ENCODE assay signal across 10 cellular contexts in genomic region chr13:110683203-110683883, GRCh38. TPM values are rescaled to one million over a fixed set of nuclear protein-coding genes. Genes with fewer than 3 reads are reported as not detected.
A peak's percentile ranks its signal among the peaks of the same experiment; 100 is the strongest.
DNase-seq lines count a peak whose midpoint lies in the region; ATAC-seq and TF ChIP-seq lines count a peak whose summit lies in the region.
"Had no signal": no experiment of that assay in that cellular context is flagged by ENCODE, and none has a peak within 500 bp of the region (broad histone marks: within the 10 kb centered on the region; RNA-seq: fewer than 3 reads in every experiment).

No MANE protein-coding gene starts in this region.

- no peaks in the 10 kb centered on the region for H3K9me2 ChIP-seq in SU-DHL-6 (replicated peaks; ENCODE audit: insufficient read depth, low read length)

- peaks cover 8% of the 10 kb centered on the region for H3K4me1 Mint-ChIP-seq in stimulated activated naive CD8-positive, alpha-beta T cell treated with anti-CD3 and anti-CD28 coated beads, Interleukin-15, amount 100 ng/mL, for 72 hours
- H3K4me1 Mint-ChIP-seq in stimulated activated naive B cell treated with anti-CD40 and anti-IgM and Interleukin-4, amounts not matched to agents 10 μg/mL and 1 μg/mL and 100 μg/mL, for 72 hours: peaks cover 14 to 18% of the 10 kb centered on the region in 2 donors

- no peak overlapping the region for H3K4me3 ChIP-seq in SU-DHL-6 (ENCODE audit: insufficient read depth, low read length, poor library complexity, severe bottlenecking)
- no peak overlapping the region for H3K4me3 ChIP-seq in upper lobe of right lung
- H3K4me3 ChIP-seq: SJCRH30, tibial artery had no signal

- H3K9ac ChIP-seq in SU-DHL-6 (ENCODE audit: low read length): no peak overlapping the region

- H3F3A ChIP-seq in SU-DHL-6 (ENCODE audit: insufficient read depth): 0 out of 2 replicates have a peak, but pooled peaks cover 17% of the 10 kb centered on the region

- H3K27ac ChIP-seq in SU-DHL-6 (ENCODE audit: low read depth, low read length) (no peak overlapping the region), upper lobe of right lung (no peak overlapping the region)
- H3K27ac ChIP-seq: SJCRH30 had no signal

- H3K79me2 ChIP-seq in SU-DHL-6 (ENCODE audit: insufficient read depth, low read length): no peaks in the 10 kb centered on the region

- no peaks in the 10 kb centered on the region for H3K4me1 ChIP-seq in upper lobe of right lung
- H3K4me1 ChIP-seq: SJCRH30 had no signal

- TF ChIP-seq CTCF in SU-DHL-6 (IDR thresholded peaks at IDR 0.05; ENCODE audit: insufficient read depth, low read length, poor library complexity, severe bottlenecking) (peak; percentile 41), upper lobe of right lung (IDR thresholded peaks at IDR 0.05) (peak; percentile 24)

- peak; percentile 65 for ATAC-seq in stimulated activated naive CD8-positive, alpha-beta T cell treated with anti-CD3 and anti-CD28 coated beads, Interleukin-15, amount 100 ng/mL, for 72 hours
- ATAC-seq in stimulated activated naive CD8-positive, alpha-beta T cell treated with anti-CD3 and anti-CD28 coated beads, Interleukin-15, Interleukin-2, amounts not matched to agents 100 U/mL and 50 U/mL, for 24 hours: no peak
- peak; percentile 46 for ATAC-seq in upper lobe of right lung
- no peak for ATAC-seq in GM19452 (IDR thresholded peaks at IDR 0.05; ENCODE audit: unreplicated experiment)
- ATAC-seq in GM21447 (IDR thresholded peaks at IDR 0.05; ENCODE audit: unreplicated experiment): no peak
- no peak for ATAC-seq in stimulated activated naive B cell treated with anti-CD40 and anti-IgM and Interleukin-4, amounts not matched to agents 10 μg/mL and 1 μg/mL and 100 μg/mL, for 72 hours (replicated peaks)

- no peaks in the 10 kb centered on the region for H3K9me3 Mint-ChIP-seq in stimulated activated naive CD8-positive, alpha-beta T cell treated with anti-CD3 and anti-CD28 coated beads, Interleukin-15, amount 100 ng/mL, for 72 hours
- no peaks in the 10 kb centered on the region for H3K9me3 Mint-ChIP-seq in stimulated activated naive B cell treated with anti-CD40 and anti-IgM and Interleukin-4, amounts not matched to agents 10 μg/mL and 1 μg/mL and 100 μg/mL, for 72 hours

- no peaks in the 10 kb centered on the region for H4K20me1 ChIP-seq in SU-DHL-6 (ENCODE audit: low read depth, low read length)

- no peak overlapping the region for H3K4me3 Mint-ChIP-seq in stimulated activated naive CD8-positive, alpha-beta T cell treated with anti-CD3 and anti-CD28 coated beads, Interleukin-15, amount 100 ng/mL, for 72 hours
- no peak overlapping the region for H3K4me3 Mint-ChIP-seq in stimulated activated naive B cell treated with anti-CD40 and anti-IgM and Interleukin-4, amounts not matched to agents 10 μg/mL and 1 μg/mL and 100 μg/mL, for 72 hours

- peak overlapping the region in 1 of 2 donors; percentile 48 for H3K27ac Mint-ChIP-seq in stimulated activated naive CD8-positive, alpha-beta T cell treated with anti-CD3 and anti-CD28 coated beads, Interleukin-15, amount 100 ng/mL, for 72 hours
- no peak overlapping the region for H3K27ac Mint-ChIP-seq in stimulated activated naive B cell treated with anti-CD40 and anti-IgM and Interleukin-4, amounts not matched to agents 10 μg/mL and 1 μg/mL and 100 μg/mL, for 72 hours

- no peak for DNase-seq in stimulated activated naive CD8-positive, alpha-beta T cell treated with anti-CD3 and anti-CD28 coated beads, Interleukin-15, amount 100 ng/mL, for 72 hours
- no peak for DNase-seq in stimulated activated naive CD8-positive, alpha-beta T cell treated with anti-CD3 and anti-CD28 coated beads, Interleukin-15, Interleukin-2, amounts not matched to agents 100 U/mL and 50 U/mL, for 24 hours
- DNase-seq in inferior parietal cortex (ENCODE audit: extremely low spot score) (peak; percentile 20), upper lobe of right lung (no peak)
- no peak for DNase-seq in stimulated activated naive B cell treated with anti-CD40 and anti-IgM and Interleukin-4, amounts not matched to agents 10 μg/mL and 1 μg/mL and 100 μg/mL, for 72 hours
- DNase-seq: tibial artery had no signal

- no peak overlapping the region for H2AFZ ChIP-seq in SU-DHL-6 (ENCODE audit: low read depth, low read length, severe bottlenecking)

- intact Hi-C loops in upper lobe of right lung (cut with DNase I): no loop called here

- no peak overlapping the region for H3K4me2 ChIP-seq in SU-DHL-6 (ENCODE audit: low read depth, low read length, poor library complexity, severe bottlenecking)

- no peaks in the 10 kb centered on the region for H3K9me3 ChIP-seq in SU-DHL-6 (ENCODE audit: insufficient read depth, low read length)
- no peaks in the 10 kb centered on the region for H3K9me3 ChIP-seq in upper lobe of right lung
- H3K9me3 ChIP-seq: SJCRH30, tibial artery had no signal

- H3K36me3 Mint-ChIP-seq in stimulated activated naive B cell treated with anti-CD40 and anti-IgM and Interleukin-4, amounts not matched to agents 10 μg/mL and 1 μg/mL and 100 μg/mL, for 72 hours: peaks cover 41 to 58% of the 10 kb centered on the region in 2 donors

- H3K27me3 Mint-ChIP-seq in stimulated activated naive CD8-positive, alpha-beta T cell treated with anti-CD3 and anti-CD28 coated beads, Interleukin-15, amount 100 ng/mL, for 72 hours: no peaks in the 10 kb centered on the region
- H3K27me3 Mint-ChIP-seq in stimulated activated naive B cell treated with anti-CD40 and anti-IgM and Interleukin-4, amounts not matched to agents 10 μg/mL and 1 μg/mL and 100 μg/mL, for 72 hours: no peaks in the 10 kb centered on the region

- H3K27me3 ChIP-seq in SU-DHL-6 (ENCODE audit: low read length) (no peaks in the 10 kb centered on the region), upper lobe of right lung (no peaks in the 10 kb centered on the region)
- H3K27me3 ChIP-seq: SJCRH30, tibial artery had no signal

- H3K36me3 ChIP-seq in SU-DHL-6 (ENCODE audit: low read length) (peaks cover 7% of the 10 kb centered on the region; the same call in 1 of the 2 replicates), upper lobe of right lung (peaks cover 84% of the 10 kb centered on the region)

RNA-seq across cellular contexts. Expression of gene CARS2, which starts 22.6 kb away (rescaled TPM):
- total RNA-seq in upper lobe of right lung: 69.5 TPM

RNA-seq across cellular contexts. Expression of gene ING1, which starts 30.2 kb away (rescaled TPM):
- 13.2 TPM for total RNA-seq in upper lobe of right lung

Comparison
In these comparisons a context has a peak if more than half of its experiments do, and no peak if none do; other contexts are left out.
1. ATAC-seq: peak in stimulated activated naive CD8-positive, alpha-beta T cell treated with anti-CD3 and anti-CD28 coated beads, Interleukin-15, amount 100 ng/mL, for 72 hours (single experiment) and upper lobe of right lung (single experiment); none in stimulated activated naive CD8-positive, alpha-beta T cell treated with anti-CD3 and anti-CD28 coated beads, Interleukin-15, Interleukin-2, amounts not matched to agents 100 U/mL and 50 U/mL, for 24 hours (single experiment), GM19452 (single experiment), GM21447 (single experiment) and stimulated activated naive B cell treated with anti-CD40 and anti-IgM and Interleukin-4, amounts not matched to agents 10 μg/mL and 1 μg/mL and 100 μg/mL, for 72 hours (0 of 2).